20 cellular contexts compared by ENCODE assay signal in genomic region chr14:32683679-32684078, GRCh38.
A peak's percentile ranks its signal among the peaks of the same experiment; 100 is the strongest.
DNase-seq lines count a peak whose midpoint lies in the region; ATAC-seq and TF ChIP-seq lines count a peak whose summit lies in the region.
"Had no signal": no experiment of that assay in that cellular context is flagged by ENCODE, and none has a peak within 500 bp of the region (broad histone marks: within the 10 kb centered on the region; RNA-seq: fewer than 3 reads in every experiment).

No MANE protein-coding gene starts in this region.

- no peak for TF ChIP-seq CTCF in GM13976 (IDR thresholded peaks at IDR 0.05; ENCODE audit: borderline replicate concordance, control extremely low read depth, extremely low read depth, insufficient read depth, missing control alignments)
- TF ChIP-seq CTCF in OCI-LY3 (IDR thresholded peaks at IDR 0.05; ENCODE audit: low read depth, low read length) = no peak
- no peak for TF ChIP-seq CTCF in CD8-positive, alpha-beta T cell (IDR thresholded peaks at IDR 0.05)

- no peak overlapping the region for H2BK120ac ChIP-seq in mesenchymal stem cell (ENCODE audit: low read depth, low read length)

- H4K8ac ChIP-seq in mesenchymal stem cell (ENCODE audit: low read length) = no peak overlapping the region

- H4K91ac ChIP-seq in mesenchymal stem cell (ENCODE audit: low read length) = no peak overlapping the region

- peak overlapping the region; percentile 30 for H3K27ac ChIP-seq in OCI-LY3 (ENCODE audit: low read length)
- H3K27ac ChIP-seq in mesenchymal stem cell (ENCODE audit: low read length, poor library complexity, severe bottlenecking) = no peak overlapping the region
- no peak overlapping the region for H3K27ac ChIP-seq in CD8-positive, alpha-beta T cell (ENCODE audit: low read depth, low read length)
- H3K27ac ChIP-seq: ascending aorta, thyroid gland had no signal

- 81% methylated on average over 1 of the region's 1 CpG for WGBS in mesenchymal stem cell

- no peaks in the 10 kb centered on the region for H3K36me3 ChIP-seq in OCI-LY3 (replicated peaks; ENCODE audit: low read depth, low read length)
- H3K36me3 ChIP-seq in mesenchymal stem cell (ENCODE audit: control insufficient read depth in 1 of 2, insufficient read depth in 2 of 2, low read depth in 1 of 2, low read length in 2 of 2) = no peaks in the 10 kb centered on the region
- no peaks in the 10 kb centered on the region for H3K36me3 ChIP-seq in CD8-positive, alpha-beta T cell (ENCODE audit: insufficient read depth, low read length)
- H3K36me3 ChIP-seq: ascending aorta, thyroid gland had no signal

- DNase-seq in GM13976 (ENCODE audit: low spot score) (peak; percentile 30), mesenchymal stem cell (no peak), NCI-H510A treated with DMSO at 0.1 percent for 48 hours (lab: John Stamatoyannopoulos, UW) (no peak), epidermal melanocyte (ENCODE audit: insufficient read length, low spot score) (no peak)
- DNase-seq in CD8-positive, alpha-beta T cell = no peak
- DNase-seq: activated effector memory CD4-positive, alpha-beta T cell treated with Interleukin-2 at 50 U/mL for 16 hours; H7; KG1; left colon; NCI-H1436 treated with DMSO at 0.1 percent for 48 hours; NCI-H226; NK-92 treated with Interleukin-12 subunit alpha and Interleukin-12 subunit beta, amount 100 ng/mL, for 24 hours; SIG-M5; stimulated activated CD4-positive, alpha-beta T cell treated with anti-CD3 and anti-CD28 coated beads, Interleukin-4, amount 100 ng/mL, for 4 hours; thyroid gland had no signal

- peak overlapping the region; percentile 91 for H2AFZ ChIP-seq in OCI-LY3 (ENCODE audit: low read depth, low read length)
- no peak overlapping the region for H2AFZ ChIP-seq in mesenchymal stem cell (ENCODE audit: low read depth, low read length)

- H3K27me3 ChIP-seq in OCI-LY3 (ENCODE audit: low read depth, low read length) (no peaks in the 10 kb centered on the region), mesenchymal stem cell (ENCODE audit: control insufficient read depth in 1 of 2, insufficient read depth in 1 of 2, low read length in 2 of 2) (no peaks in the 10 kb centered on the region)
- no peaks in the 10 kb centered on the region for H3K27me3 ChIP-seq in CD8-positive, alpha-beta T cell (ENCODE audit: insufficient read depth, low read length)
- H3K27me3 ChIP-seq: ascending aorta, thyroid gland had no signal

- peaks cover 21% of the 10 kb centered on the region for H3K4me1 ChIP-seq in OCI-LY3 (ENCODE audit: low read length)
- no peaks in the 10 kb centered on the region for H3K4me1 ChIP-seq in mesenchymal stem cell (ENCODE audit: control insufficient read depth, insufficient read depth, low read depth, low read length)
- no peaks in the 10 kb centered on the region for H3K4me1 ChIP-seq in CD8-positive, alpha-beta T cell (ENCODE audit: insufficient read depth, low read length)
- H3K4me1 ChIP-seq: ascending aorta had no signal

- no peaks in the 10 kb centered on the region for H4K20me1 ChIP-seq in OCI-LY3 (ENCODE audit: insufficient read depth, low read length)

- H2AK5ac ChIP-seq in mesenchymal stem cell (ENCODE audit: low read length, severe bottlenecking) = no peak overlapping the region

- H3K27ac Mint-ChIP-seq in CD8-positive, alpha-beta T cell = no peak overlapping the region
- H3K27ac Mint-ChIP-seq: T-helper 1 cell treated with Interleukin-12 subunit alpha and Interleukin-12 subunit beta and Interleukin-4 antibody, amounts not matched to agents 30 μg/mL and 1 μg/mL, for 36 hours had no signal

- intact Hi-C loops in CD8-positive, alpha-beta T cell (cut with DNase I, micrococcal nuclease) = no loop called here

- H3K79me2 ChIP-seq in OCI-LY3 (ENCODE audit: low read length) = no peaks in the 10 kb centered on the region

- no peaks in the 10 kb centered on the region for H3K27me3 Mint-ChIP-seq in CD8-positive, alpha-beta T cell (ENCODE audit: low read depth)

- no peak overlapping the region for H2BK15ac ChIP-seq in mesenchymal stem cell (ENCODE audit: low read depth, poor library complexity, severe bottlenecking)

- H3K4me3 Mint-ChIP-seq in CD8-positive, alpha-beta T cell = no peak overlapping the region
- H3K4me3 Mint-ChIP-seq: T-helper 1 cell treated with Interleukin-12 subunit alpha and Interleukin-12 subunit beta and Interleukin-4 antibody, amounts not matched to agents 30 μg/mL and 1 μg/mL, for 36 hours had no signal

- H3K4ac ChIP-seq in mesenchymal stem cell (ENCODE audit: low read depth in 1 of 2, low read length in 2 of 2) = no peak overlapping the region

- POLR2A ChIA-PET in CD8-positive, alpha-beta T cell (lab: Charles Lee) = no interaction called here

- H3K9me3 ChIP-seq in OCI-LY3 (ENCODE audit: insufficient read depth, low read length) (no peaks in the 10 kb centered on the region), mesenchymal stem cell (ENCODE audit: control insufficient read depth, low read length) (no peaks in the 10 kb centered on the region)
- no peaks in the 10 kb centered on the region for H3K9me3 ChIP-seq in CD8-positive, alpha-beta T cell (ENCODE audit: low read length)
- H3K9me3 ChIP-seq: ascending aorta, thyroid gland had no signal

- H3K4me3 ChIP-seq in OCI-LY3 (ENCODE audit: low read length) (peak overlapping the region; percentile 33; the same call in 1 of the 2 replicates), mesenchymal stem cell (ENCODE audit: insufficient read depth in 1 of 2, low read depth in 1 of 2, low read length in 2 of 2) (no peak overlapping the region)
- H3K4me3 ChIP-seq in CD8-positive, alpha-beta T cell (ENCODE audit: low read depth, low read length) = no peak overlapping the region
- H3K4me3 ChIP-seq: ascending aorta, thyroid gland had no signal

- no peak overlapping the region for H2BK12ac ChIP-seq in mesenchymal stem cell (ENCODE audit: low read length in 2 of 2)

- no peaks in the 10 kb centered on the region for H3K4me1 Mint-ChIP-seq in CD8-positive, alpha-beta T cell (ENCODE audit: low read depth)

- ATAC-seq in GM19324 (IDR thresholded peaks at IDR 0.05; ENCODE audit: low FRiP score, unreplicated experiment) (peak; percentile 81), HG02885 (IDR thresholded peaks at IDR 0.05; ENCODE audit: poor library complexity, unreplicated experiment) (peak; percentile 88)
- no peak for ATAC-seq in CD8-positive, alpha-beta T cell
- ATAC-seq: left colon had no signal

- peak overlapping the region; percentile 69 for H3K4me2 ChIP-seq in OCI-LY3 (ENCODE audit: low read length)
- no peak overlapping the region for H3K4me2 ChIP-seq in mesenchymal stem cell (ENCODE audit: low read length, poor library complexity, severe bottlenecking)

- H3K9me3 Mint-ChIP-seq in CD8-positive, alpha-beta T cell = no peaks in the 10 kb centered on the region
- H3K9me3 Mint-ChIP-seq: T-helper 1 cell treated with Interleukin-12 subunit alpha and Interleukin-12 subunit beta and Interleukin-4 antibody, amounts not matched to agents 30 μg/mL and 1 μg/mL, for 36 hours had no signal

- no peak overlapping the region for H3K14ac ChIP-seq in mesenchymal stem cell (ENCODE audit: low read length in 2 of 2)

- no peak overlapping the region for H2BK5ac ChIP-seq in mesenchymal stem cell (ENCODE audit: low read depth, low read length, poor library complexity, severe bottlenecking)

- no peak overlapping the region for H3K18ac ChIP-seq in mesenchymal stem cell (ENCODE audit: low read depth in 1 of 2, low read length in 2 of 2)

- no peak overlapping the region for H3K23ac ChIP-seq in mesenchymal stem cell (ENCODE audit: low read length in 2 of 2)

- 0 out of 2 replicates have a peak overlapping the region, but pooled peaks have one; percentile 7 for H3K9ac ChIP-seq in OCI-LY3 (ENCODE audit: low read length)
- no peak overlapping the region for H3K9ac ChIP-seq in mesenchymal stem cell (ENCODE audit: low read length)

- no peaks in the 10 kb centered on the region for H3K79me1 ChIP-seq in mesenchymal stem cell (replicated peaks; ENCODE audit: low read length, poor library complexity, severe bottlenecking)

- H3K36me3 Mint-ChIP-seq in CD8-positive, alpha-beta T cell = no peaks in the 10 kb centered on the region

- in situ Hi-C loops in GM13976 (cut with MboI; ENCODE audit: low sequenced_read_pairs, unreplicated experiment) = no loop called here

- CTCF ChIA-PET in CD8-positive, alpha-beta T cell (lab: Charles Lee) = no interaction called here
